ENCODE assay signal across 8 cellular contexts in the genomic region with DNA sequence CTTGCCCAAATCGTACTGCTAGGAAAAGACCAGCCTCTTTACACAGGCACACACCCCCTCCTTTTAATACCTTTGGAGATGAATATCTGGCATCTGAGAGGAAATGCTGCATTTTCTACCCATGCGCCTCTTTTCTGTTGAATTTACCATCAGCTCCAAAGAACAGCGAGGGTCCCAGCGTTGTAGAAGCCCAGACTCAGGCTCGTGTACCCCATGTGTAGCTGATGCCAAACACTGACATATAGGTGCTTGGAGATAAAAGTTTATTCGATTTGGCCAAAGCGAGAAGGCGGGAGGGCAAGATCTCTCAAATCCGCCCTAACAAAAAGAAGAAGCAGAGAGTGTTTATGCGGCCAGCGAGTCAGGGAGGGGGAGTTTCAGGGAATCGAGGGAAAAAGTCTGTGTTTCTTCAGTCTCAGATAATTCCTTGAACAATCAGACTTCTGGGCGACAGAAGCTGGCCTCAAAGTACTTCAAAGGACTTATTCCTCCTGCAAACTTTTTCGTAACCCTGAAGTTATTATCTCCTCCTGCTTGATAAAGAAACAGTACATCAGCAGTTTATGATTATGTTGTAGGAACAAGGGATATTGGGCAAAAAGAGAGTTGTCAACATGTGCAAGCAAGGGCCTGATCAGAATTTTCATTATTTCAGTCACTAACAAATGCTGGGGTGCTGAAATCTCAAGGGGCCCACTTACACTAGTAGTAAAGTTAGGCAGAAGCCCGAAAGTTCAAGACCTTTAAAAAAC. TPM values are rescaled to one million over a fixed set of nuclear protein-coding genes. Genes with fewer than 3 reads are reported as not detected.
A peak's percentile ranks its signal among the peaks of the same experiment; 100 is the strongest.
DNase-seq lines count a peak whose midpoint lies in the region; ATAC-seq, FAIRE-seq and TF ChIP-seq lines count a peak whose summit lies in the region.

No MANE protein-coding gene starts in this region.

- intact Hi-C loops in naive thymus-derived CD4-positive, alpha-beta T cell (cut with micrococcal nuclease), result loop anchor here (2.0 to 10.0 kb wide), 4 partner anchors 13 to 642 kb away; partner anchors contain the start of genes DCAF6 (in 1 of the 2), ILDR2 (in 1 of the 2) and MPC2 (in 1 of the 2)

- H3K27me3 ChIP-seq in Loucy (ENCODE audit: insufficient read depth, low read length, poor library complexity, severe bottlenecking) (no peaks in the 10 kb centered on the region), bronchial epithelial cell (ENCODE audit: control insufficient read depth, insufficient read depth, low read length) (no peaks in the 10 kb centered on the region)
- no peaks in the 10 kb centered on the region for H3K27me3 ChIP-seq in naive thymus-derived CD4-positive, alpha-beta T cell (ENCODE audit: control insufficient read depth in 2 of 2, insufficient read depth in 2 of 2, low read length in 2 of 2)

- peak overlapping the region; percentile 69 for H3K4me2 ChIP-seq in Loucy (ENCODE audit: low read depth, low read length, poor library complexity, severe bottlenecking)

- no peaks in the 10 kb centered on the region for H3K36me3 Mint-ChIP-seq in naive thymus-derived CD4-positive, alpha-beta T cell

- no peaks in the 10 kb centered on the region for H3F3A ChIP-seq in Loucy (ENCODE audit: low read depth)

- no peak for TF ChIP-seq CTCF in Loucy (conservative IDR thresholded peaks at IDR 0.05; ENCODE audit: low read length)
- no peak for TF ChIP-seq CTCF in bronchial epithelial cell (IDR thresholded peaks at IDR 0.05; ENCODE audit: insufficient read depth, low read length, severe bottlenecking)

- peaks cover 31% of the 10 kb centered on the region for H3K4me1 ChIP-seq in Loucy (ENCODE audit: insufficient read depth, low read length, poor library complexity, severe bottlenecking)
- H3K4me1 ChIP-seq in naive thymus-derived CD4-positive, alpha-beta T cell (ENCODE audit: control insufficient read depth in 2 of 2, insufficient read depth in 2 of 2, low read length in 2 of 2), result peaks cover 19% of the 10 kb centered on the region in 2 donors

- H3K27ac Mint-ChIP-seq in naive thymus-derived CD4-positive, alpha-beta T cell, result peak overlapping the region in 8 of 9 donors; percentile 41 to 88 (median 78)

- H3K36me3 ChIP-seq in Loucy (ENCODE audit: insufficient read depth, low read length) (no peaks in the 10 kb centered on the region), bronchial epithelial cell (ENCODE audit: control insufficient read depth, insufficient read depth, low read length) (peaks cover 2% of the 10 kb centered on the region)
- peaks cover 0 to 3% (median 0%) of the 10 kb centered on the region in 3 experiments for H3K36me3 ChIP-seq in naive thymus-derived CD4-positive, alpha-beta T cell (ENCODE audit: control insufficient read depth in 2 of 3, insufficient read depth in 3 of 3, low read length in 3 of 3)

- peak overlapping the region; percentile 3 for H3K9ac ChIP-seq in Loucy (ENCODE audit: low read depth, low read length, poor library complexity, severe bottlenecking)

- H3K9me3 ChIP-seq in Loucy (ENCODE audit: insufficient read depth, low read depth, low read length), result no peaks in the 10 kb centered on the region
- no peaks in the 10 kb centered on the region for H3K9me3 ChIP-seq in naive thymus-derived CD4-positive, alpha-beta T cell (ENCODE audit: control insufficient read depth in 2 of 3, low read length in 3 of 3)

- H3K4me3 ChIP-seq in Loucy (ENCODE audit: low read length, poor library complexity, severe bottlenecking) (peak overlapping the region; percentile 79), bronchial epithelial cell (ENCODE audit: low read depth, low read length) (peak overlapping the region; percentile 67)
- H3K4me3 ChIP-seq in naive thymus-derived CD4-positive, alpha-beta T cell (ENCODE audit: low read length), result peak overlapping the region; percentile 71

- POLR2A ChIA-PET in naive thymus-derived CD4-positive, alpha-beta T cell (lab: Charles Lee), result interaction anchor here (0.5 to 2.4 kb wide), 24 partner anchors 9 to 1785 kb away, joined by 3 to 20 read pairs (median 3); partner anchors contain the start of genes CD247, POU2F1 and TMCO1

- H2AFZ ChIP-seq in Loucy (ENCODE audit: low read length), result peak overlapping the region; percentile 90

- peak overlapping the region; percentile 85 to 97 (median 92) for H3K4me3 Mint-ChIP-seq in naive thymus-derived CD4-positive, alpha-beta T cell

- H3K27me3 Mint-ChIP-seq in naive thymus-derived CD4-positive, alpha-beta T cell, result peaks cover 0 to 4% (median 0%) of the 10 kb centered on the region in 5 donors

- no peaks in the 10 kb centered on the region for H4K20me1 ChIP-seq in Loucy (ENCODE audit: insufficient read depth, low read length, poor library complexity, severe bottlenecking)

- no peaks in the 10 kb centered on the region for H3K9me2 ChIP-seq in Loucy (replicated peaks; ENCODE audit: low read depth, low read length)

- FAIRE-seq in bronchial epithelial cell (lab: Jason Lieb, UNC), result no peak

- peak; percentile 41 for DNase-seq in D341Med (ENCODE audit: low spot score)
- no peak for DNase-seq in bronchial epithelial cell (ENCODE audit: low read depth)
- DNase-seq in naive thymus-derived CD4-positive, alpha-beta T cell, result no peak
- DNase-seq in left lobe of liver (ENCODE audit: low spot score), result no peak
- DNase-seq in NCI-H1048 (lab: John Stamatoyannopoulos, UW), result no peak
- no peak for DNase-seq in activated CD4-positive, CD25-positive, alpha-beta regulatory T cell (lab: John Stamatoyannopoulos, UW)

- H3K9me3 Mint-ChIP-seq in naive thymus-derived CD4-positive, alpha-beta T cell, result peaks cover 0 to 2% (median 0%) of the 10 kb centered on the region in 11 donors

- H3K4me1 Mint-ChIP-seq in naive thymus-derived CD4-positive, alpha-beta T cell, result peaks cover 30 to 52% (median 40%) of the 10 kb centered on the region in 7 donors

- ATAC-seq in GM21528 (IDR thresholded peaks at IDR 0.05; ENCODE audit: low FRiP score, unreplicated experiment), result peak; percentile 19
- peak; percentile 23 for ATAC-seq in naive thymus-derived CD4-positive, alpha-beta T cell
- ATAC-seq in left lobe of liver, result no peak

- CTCF ChIA-PET in naive thymus-derived CD4-positive, alpha-beta T cell (lab: Charles Lee), result interaction anchor here (0.9 to 2.7 kb wide), 11 partner anchors 10 to 334 kb away, joined by 3 to 12 read pairs (median 5); partner anchors contain the start of gene POU2F1

- peaks cover 15% of the 10 kb centered on the region; the same call in 1 of the 2 replicates for H3K79me2 ChIP-seq in Loucy (ENCODE audit: insufficient read depth, low read length)

- peak overlapping the region; percentile 72 for H3K27ac ChIP-seq in naive thymus-derived CD4-positive, alpha-beta T cell (ENCODE audit: low read depth, low read length)

RNA-seq across cellular contexts. Expression of gene CREG1, which starts 0.6 kb away (rescaled TPM):
- total RNA-seq in bronchial epithelial cell (62.2 and 78.2 TPM in 2 replicates), left lobe of liver (89.7 TPM)
- 10 to 100 TPM; 10.6 to 33.4 (median 23.1) TPM for total RNA-seq in naive thymus-derived CD4-positive, alpha-beta T cell
- 10 to 100 TPM; 31.9 to 40.6 TPM for polyA plus RNA-seq in naive thymus-derived CD4-positive, alpha-beta T cell

RNA-seq across cellular contexts. Expression of gene CD247, which starts 35.9 kb away (rescaled TPM):
- total RNA-seq in bronchial epithelial cell (not detected in 2 replicates), left lobe of liver (0.65 TPM)
- 100 to 1,000 TPM; 246 to 476 (median 336) TPM for total RNA-seq in naive thymus-derived CD4-positive, alpha-beta T cell
- polyA plus RNA-seq in naive thymus-derived CD4-positive, alpha-beta T cell, result 100 to 1,000 TPM; 352 to 437 TPM

Comparison
In these comparisons a context has a peak if more than half of its experiments do, and no peak if none do; other contexts are left out.
1. RNA of gene CD247, which starts 35.9 kb away (total RNA-seq): 246 to 476 TPM in naive thymus-derived CD4-positive, alpha-beta T cell; 0.65 TPM in left lobe of liver (single experiment) and not detected in bronchial epithelial cell; every median in the first group is over 100 times any median in the second.
2. Peak in every context shown above with its lines, with median percentiles within 50 percentile points of each other: H3K4me3 ChIP-seq.